In genomic region chr7:30626984-30627383, GRCh38 we compare ENCODE assay signal across 33 cellular contexts. TPM values are rescaled to one million over a fixed set of nuclear protein-coding genes. Genes with fewer than 3 reads are reported as not detected.
DNase-seq lines count a peak whose midpoint lies in the region; ATAC-seq and TF ChIP-seq lines count a peak whose summit lies in the region.
"Had no signal": no experiment of that assay in that cellular context is flagged by ENCODE, and none has a peak within 500 bp of the region (broad histone marks: within the 10 kb centered on the region; RNA-seq: fewer than 3 reads in every experiment).

No MANE protein-coding gene starts in this region.

- no peak overlapping the region for H3K4me3 Mint-ChIP-seq in activated CD4-positive, alpha-beta T cell treated with anti-CD3 and anti-CD28 coated beads, Interleukin-2, amount 10 ng/mL, durations not matched to agents 7 days and 5 days
- H3K4me3 Mint-ChIP-seq in activated T-cell treated with anti-CD3 and anti-CD28 coated beads, Interleukin-2, amount 50 U/mL, for 72 hours = no peak overlapping the region
- peak overlapping the region in 1 of 10 donors; percentile 4 for H3K4me3 Mint-ChIP-seq in naive thymus-derived CD4-positive, alpha-beta T cell
- H3K4me3 Mint-ChIP-seq: CD4-positive, CD25-positive, alpha-beta regulatory T cell; immature natural killer cell; natural killer cell had no signal

- no peaks in the 10 kb centered on the region for H3K4me1 ChIP-seq in DND-41 (ENCODE audit: insufficient read depth, low read length)
- H3K4me1 ChIP-seq in naive thymus-derived CD4-positive, alpha-beta T cell (ENCODE audit: control insufficient read depth in 2 of 2, insufficient read depth in 2 of 2, low read length in 2 of 2) = peaks cover 0 to 3% of the 10 kb centered on the region in 2 donors

- H3K4me2 ChIP-seq in DND-41 (ENCODE audit: insufficient read depth, low read length) = no peak overlapping the region

- no peak for DNase-seq in activated CD4-positive, alpha-beta T cell treated with anti-CD3 and anti-CD28 coated beads, Interleukin-2, amount 10 ng/mL, durations not matched to agents 7 days and 5 days
- no peak for DNase-seq in activated CD4-positive, alpha-beta T cell treated with anti-CD3 and anti-CD28 coated beads, Interleukin-2, amount 50 U/mL, for 1 hour
- DNase-seq in DND-41 = no peak
- no peak for DNase-seq in activated T-cell treated with anti-CD3 and anti-CD28 coated beads, Interleukin-2, amount 50 U/mL, for 72 hours
- no peak for DNase-seq in naive thymus-derived CD4-positive, alpha-beta T cell
- DNase-seq in NOMO-1 treated with dmso at 0.1 percent for 144 hours (lab: John Stamatoyannopoulos, UW; ENCODE audit: unreplicated experiment) = no peak
- no peak for DNase-seq in SIG-M5 (lab: John Stamatoyannopoulos, UW)
- DNase-seq: AML-193; Calu3; caudate nucleus; cortex of kidney; DMS79 treated with DMSO at 0.1 percent for 48 hours; effector memory CD4-positive, alpha-beta T cell; GF-D8; immature natural killer cell; left cardiac atrium; MV-4-11; natural killer cell; NCI-H1436; NCI-H2081 treated with DMSO at 0.1 percent for 48 hours; NCI-H2227 treated with DMSO at 0.1 percent for 48 hours; NCI-H526; stimulated activated CD4-positive, alpha-beta T cell treated with anti-CD3 and anti-CD28 coated beads, Interleukin-4, amount 100 ng/mL, for 24 hours; stimulated activated naive CD4-positive, alpha-beta T cell treated with Interleukin-2 at 50 U/mL for 16 hours had no signal

- peaks cover 13% of the 10 kb centered on the region for H3K4me1 Mint-ChIP-seq in activated CD4-positive, alpha-beta T cell treated with anti-CD3 and anti-CD28 coated beads, Interleukin-2, amount 10 ng/mL, durations not matched to agents 7 days and 5 days
- peaks cover 27% of the 10 kb centered on the region for H3K4me1 Mint-ChIP-seq in activated T-cell treated with anti-CD3 and anti-CD28 coated beads, Interleukin-2, amount 50 U/mL, for 72 hours (ENCODE audit: low read depth)
- peaks cover 0 to 25% (median 0%) of the 10 kb centered on the region in 7 donors for H3K4me1 Mint-ChIP-seq in naive thymus-derived CD4-positive, alpha-beta T cell
- H3K4me1 Mint-ChIP-seq: immature natural killer cell, natural killer cell had no signal

- no peak overlapping the region for H3K4me3 ChIP-seq in DND-41 (ENCODE audit: low read depth in 1 of 2, low read length in 2 of 2)
- H3K4me3 ChIP-seq in naive thymus-derived CD4-positive, alpha-beta T cell (ENCODE audit: low read length) = no peak overlapping the region
- H3K4me3 ChIP-seq: lung, thoracic aorta had no signal

- H4K20me1 ChIP-seq in DND-41 (ENCODE audit: insufficient read depth, low read length) = peaks cover 14% of the 10 kb centered on the region; the same call in 1 of the 2 replicates

- H3K9ac ChIP-seq in DND-41 (ENCODE audit: low read depth, low read length) = no peak overlapping the region

- POLR2A ChIA-PET in activated CD4-positive, alpha-beta T cell treated with anti-CD3 and anti-CD28 coated beads, Interleukin-2, amount 10 ng/mL, durations not matched to agents 7 days and 5 days (lab: Charles Lee) = interaction anchor here (0.6 kb wide), 1 partner anchor 23 kb away, joined by 3 read pairs; no protein-coding TSS in a partner anchor
- POLR2A ChIA-PET in naive thymus-derived CD4-positive, alpha-beta T cell (lab: Charles Lee) = interaction anchor here (0.7 kb wide), 2 partner anchors 39 to 343 kb away, joined by 3 to 4 read pairs; partner anchors contain the start of gene ZNRF2

- H3K36me3 Mint-ChIP-seq in activated CD4-positive, alpha-beta T cell treated with anti-CD3 and anti-CD28 coated beads, Interleukin-2, amount 10 ng/mL, durations not matched to agents 7 days and 5 days (ENCODE audit: low read depth) = peaks cover 63% of the 10 kb centered on the region
- H3K36me3 Mint-ChIP-seq in activated T-cell treated with anti-CD3 and anti-CD28 coated beads, Interleukin-2, amount 50 U/mL, for 72 hours (ENCODE audit: insufficient read depth in 2 of 2) = peaks cover 18 to 71% of the 10 kb centered on the region in 2 donors
- peaks cover 15 to 56% (median 40%) of the 10 kb centered on the region in 5 donors for H3K36me3 Mint-ChIP-seq in naive thymus-derived CD4-positive, alpha-beta T cell

- no peak overlapping the region for H2AFZ ChIP-seq in DND-41 (ENCODE audit: low read depth, low read length)

- CTCF ChIA-PET in activated CD4-positive, alpha-beta T cell treated with anti-CD3 and anti-CD28 coated beads, Interleukin-2, amount 10 ng/mL, durations not matched to agents 7 days and 5 days (lab: Charles Lee) = interaction anchor here (0.9 kb wide), 1 partner anchor 9 kb away, joined by 3 read pairs; no protein-coding TSS in a partner anchor
- CTCF ChIA-PET in naive thymus-derived CD4-positive, alpha-beta T cell (lab: Charles Lee) = interaction anchor here (0.6 kb wide), 2 partner anchors 325 to 883 kb away, joined by 3 read pairs; no protein-coding TSS in a partner anchor

- peaks cover 97% of the 10 kb centered on the region for H3K36me3 ChIP-seq in DND-41 (ENCODE audit: insufficient read depth, low read length)
- H3K36me3 ChIP-seq in naive thymus-derived CD4-positive, alpha-beta T cell (ENCODE audit: control insufficient read depth in 2 of 3, insufficient read depth in 3 of 3, low read length in 3 of 3) = peaks cover 14 to 82% (median 37%) of the 10 kb centered on the region in 3 experiments

- H3K9me3 Mint-ChIP-seq in activated CD4-positive, alpha-beta T cell treated with anti-CD3 and anti-CD28 coated beads, Interleukin-2, amount 10 ng/mL, durations not matched to agents 7 days and 5 days = no peaks in the 10 kb centered on the region
- no peaks in the 10 kb centered on the region for H3K9me3 Mint-ChIP-seq in activated T-cell treated with anti-CD3 and anti-CD28 coated beads, Interleukin-2, amount 50 U/mL, for 72 hours
- no peaks in the 10 kb centered on the region for H3K9me3 Mint-ChIP-seq in naive thymus-derived CD4-positive, alpha-beta T cell
- H3K9me3 Mint-ChIP-seq: immature natural killer cell, natural killer cell had no signal

- no peak for TF ChIP-seq CTCF in DND-41 (IDR thresholded peaks at IDR 0.05; ENCODE audit: borderline replicate concordance, extremely low read depth, low read length, poor library complexity, severe bottlenecking)

- peaks cover 17% of the 10 kb centered on the region for H3K79me2 ChIP-seq in DND-41 (ENCODE audit: insufficient read depth, low read length)

- intact Hi-C loops in naive thymus-derived CD4-positive, alpha-beta T cell (cut with micrococcal nuclease) = loop anchor here in 1 of 2 donors (5.0 kb wide), 1 partner anchor 115 kb away; no protein-coding TSS in a partner anchor

- H3K27me3 Mint-ChIP-seq in activated CD4-positive, alpha-beta T cell treated with anti-CD3 and anti-CD28 coated beads, Interleukin-2, amount 10 ng/mL, durations not matched to agents 7 days and 5 days = no peaks in the 10 kb centered on the region
- H3K27me3 Mint-ChIP-seq in activated T-cell treated with anti-CD3 and anti-CD28 coated beads, Interleukin-2, amount 50 U/mL, for 72 hours (ENCODE audit: low read depth) = no peaks in the 10 kb centered on the region
- no peaks in the 10 kb centered on the region for H3K27me3 Mint-ChIP-seq in naive thymus-derived CD4-positive, alpha-beta T cell
- H3K27me3 Mint-ChIP-seq: CD4-positive, CD25-positive, alpha-beta regulatory T cell had no signal

- H3K9me3 ChIP-seq in DND-41 (ENCODE audit: insufficient read depth, low read length, severe bottlenecking) = no peaks in the 10 kb centered on the region
- no peaks in the 10 kb centered on the region for H3K9me3 ChIP-seq in naive thymus-derived CD4-positive, alpha-beta T cell (ENCODE audit: control insufficient read depth in 2 of 3, low read length in 3 of 3)
- H3K9me3 ChIP-seq: thoracic aorta had no signal

- no peaks in the 10 kb centered on the region for H3K27me3 ChIP-seq in DND-41 (ENCODE audit: insufficient read depth, low read length, poor library complexity)
- H3K27me3 ChIP-seq in naive thymus-derived CD4-positive, alpha-beta T cell (ENCODE audit: control insufficient read depth in 2 of 2, insufficient read depth in 2 of 2, low read length in 2 of 2) = no peaks in the 10 kb centered on the region

- peak overlapping the region; percentile 15 for H3K27ac Mint-ChIP-seq in activated CD4-positive, alpha-beta T cell treated with anti-CD3 and anti-CD28 coated beads, Interleukin-2, amount 10 ng/mL, durations not matched to agents 7 days and 5 days
- H3K27ac Mint-ChIP-seq in activated T-cell treated with anti-CD3 and anti-CD28 coated beads, Interleukin-2, amount 50 U/mL, for 72 hours = peak overlapping the region; percentile 52
- peak overlapping the region in 5 of 9 donors; percentile 9 to 81 (median 61) for H3K27ac Mint-ChIP-seq in naive thymus-derived CD4-positive, alpha-beta T cell
- H3K27ac Mint-ChIP-seq: immature natural killer cell, natural killer cell had no signal

- H3K27ac ChIP-seq in DND-41 (ENCODE audit: low read length) = no peak overlapping the region
- no peak overlapping the region for H3K27ac ChIP-seq in naive thymus-derived CD4-positive, alpha-beta T cell (ENCODE audit: low read depth, low read length)
- H3K27ac ChIP-seq: epithelial cell of prostate, thoracic aorta had no signal

- peak; percentile 24; the same call in 1 of the 3 replicates for ATAC-seq in DND-41 (ENCODE audit: insufficient read depth, low read depth)
- ATAC-seq in activated T-cell treated with anti-CD3 and anti-CD28 coated beads, Interleukin-2, amount 50 U/mL, for 72 hours (replicated peaks in 1 of 2) = peak; percentile 67 to 76
- no peak for ATAC-seq in naive thymus-derived CD4-positive, alpha-beta T cell
- no peak for ATAC-seq in GM19455 (IDR thresholded peaks at IDR 0.05; ENCODE audit: unreplicated experiment)
- ATAC-seq: left cardiac atrium, natural killer cell, Right ventricle myocardium inferior had no signal

RNA-seq across cellular contexts. Expression of gene GARS1, which starts 32.3 kb away (rescaled TPM):
- 100 to 1,000 TPM; 165 to 167 TPM for total RNA-seq in activated CD4-positive, alpha-beta T cell treated with anti-CD3 and anti-CD28 coated beads, Interleukin-2, amount 10 ng/mL, durations not matched to agents 7 days and 5 days
- 100 to 1,000 TPM; 526 to 609 TPM for total RNA-seq in activated T-cell treated with anti-CD3 and anti-CD28 coated beads, Interleukin-2, amount 50 U/mL, for 72 hours
- total RNA-seq in naive thymus-derived CD4-positive, alpha-beta T cell = 100 to 1,000 TPM in 1 of 5 experiments, 10 to 100 TPM in 4; 73.8 to 143 (median 75.8) TPM
- polyA plus RNA-seq in naive thymus-derived CD4-positive, alpha-beta T cell = 10 to 100 TPM; 84.9 to 90.2 TPM

RNA-seq across cellular contexts. Expression of gene CRHR2, which starts 55.3 kb away (rescaled TPM):
- total RNA-seq in activated CD4-positive, alpha-beta T cell treated with anti-CD3 and anti-CD28 coated beads, Interleukin-2, amount 10 ng/mL, durations not matched to agents 7 days and 5 days = not detected
- not detected for total RNA-seq in activated T-cell treated with anti-CD3 and anti-CD28 coated beads, Interleukin-2, amount 50 U/mL, for 72 hours
- total RNA-seq in naive thymus-derived CD4-positive, alpha-beta T cell = not detected
- not detected for polyA plus RNA-seq in naive thymus-derived CD4-positive, alpha-beta T cell
- total RNA-seq: Calu3; CD4-positive, CD25-positive, alpha-beta regulatory T cell; mononuclear cell; natural killer cell; pulmonary artery endothelial cell; T-helper 2 cell treated with Interferon-gamma antibody and Interleukin-4, amounts not matched to agents 100 ng/mL and 5 ng/mL, for 36 hours had no signal
- polyA plus RNA-seq: CD4-positive, CD25-positive, alpha-beta regulatory T cell; immature natural killer cell had no signal

Comparison
In these comparisons a context has a peak if more than half of its experiments do, and no peak if none do; other contexts are left out.
1. ATAC-seq: peak in DND-41 (single experiment) and activated T-cell treated with anti-CD3 and anti-CD28 coated beads, Interleukin-2, amount 50 U/mL, for 72 hours (2 of 2); none in naive thymus-derived CD4-positive, alpha-beta T cell (single experiment) and GM19455 (single experiment).
2. Peak in every context shown above with its lines, with median percentiles within 50 percentile points of each other: H3K27ac Mint-ChIP-seq.